ENCODE assay signal across 21 cellular contexts in the genomic region with DNA sequence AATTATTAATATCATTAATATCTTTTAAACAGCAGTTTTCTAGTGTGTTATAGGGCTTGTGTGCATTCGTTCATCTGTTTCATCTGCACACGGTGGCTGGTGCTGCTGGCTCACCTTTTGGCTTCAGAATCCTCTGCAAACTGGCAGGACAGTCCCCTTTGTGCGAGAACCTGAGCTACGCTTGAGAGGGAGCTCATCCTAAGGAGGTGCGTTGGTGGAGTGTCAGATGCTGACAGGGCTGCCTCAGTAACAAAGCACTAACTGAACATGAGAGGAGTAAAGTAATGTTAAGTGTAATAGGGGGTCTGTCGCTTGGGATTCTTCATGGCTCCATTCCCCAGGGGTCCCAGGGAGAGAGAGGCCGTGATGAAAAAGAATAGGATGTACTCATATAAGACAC. TPM values are rescaled to one million over a fixed set of nuclear protein-coding genes. Genes with fewer than 3 reads are reported as not detected.
"Had no signal": no experiment of that assay in that cellular context is flagged by ENCODE, and none has a peak within 500 bp of the region (broad histone marks: within the 10 kb centered on the region; RNA-seq: fewer than 3 reads in every experiment).

No MANE protein-coding gene starts in this region.

- H3K4me3 ChIP-seq: prostate gland, skin epidermis, stomach, upper lobe of right lung had no signal

- H3K36me3 ChIP-seq: prostate gland, stomach, upper lobe of right lung had no signal

- H3K27ac Mint-ChIP-seq: activated CD4-positive, alpha-beta T cell treated with anti-CD3 and anti-CD28 coated beads, Interleukin-2, amount 10 ng/mL, durations not matched to agents 7 days and 5 days; activated naive CD4-positive, alpha-beta T cell treated with anti-CD3 and anti-CD28 coated beads, Interleukin-2, amount 10 ng/mL, durations not matched to agents 7 days and 5 days; activated naive CD8-positive, alpha-beta T cell treated with anti-CD3 and anti-CD28 coated beads, Interleukin-2, amount 50 U/mL, for 24 hours had no signal

- H3K4me1 Mint-ChIP-seq: activated CD4-positive, alpha-beta T cell treated with anti-CD3 and anti-CD28 coated beads, Interleukin-2, amount 10 ng/mL, durations not matched to agents 7 days and 5 days; activated naive CD4-positive, alpha-beta T cell treated with anti-CD3 and anti-CD28 coated beads, Interleukin-2, amount 10 ng/mL, durations not matched to agents 7 days and 5 days; activated naive CD8-positive, alpha-beta T cell treated with anti-CD3 and anti-CD28 coated beads, Interleukin-2, amount 50 U/mL, for 24 hours had no signal

- H3K4me1 ChIP-seq: prostate gland, stomach, upper lobe of right lung had no signal

- H3K4me3 Mint-ChIP-seq: activated CD4-positive, alpha-beta T cell treated with anti-CD3 and anti-CD28 coated beads, Interleukin-2, amount 10 ng/mL, durations not matched to agents 7 days and 5 days; activated naive CD4-positive, alpha-beta T cell treated with anti-CD3 and anti-CD28 coated beads, Interleukin-2, amount 10 ng/mL, durations not matched to agents 7 days and 5 days; activated naive CD8-positive, alpha-beta T cell treated with anti-CD3 and anti-CD28 coated beads, Interleukin-2, amount 50 U/mL, for 24 hours had no signal

- DNase-seq: activated CD4-positive, alpha-beta T cell treated with anti-CD3 and anti-CD28 coated beads, Interleukin-2, amount 10 ng/mL, durations not matched to agents 7 days and 5 days; activated CD8-positive, alpha-beta memory T cell treated with anti-CD3 and anti-CD28 coated beads, Interleukin-2, amount 50 U/mL, for 48 hours; activated effector memory CD4-positive, alpha-beta T cell treated with Interleukin-2 at 50 U/mL for 16 hours; activated naive CD4-positive, alpha-beta T cell treated with anti-CD3 and anti-CD28 coated beads, Interleukin-2, amount 10 ng/mL, durations not matched to agents 7 days and 5 days; activated naive CD8-positive, alpha-beta T cell treated with anti-CD3 and anti-CD28 coated beads, Interleukin-2, amount 50 U/mL, for 24 hours; activated T-cell treated with anti-CD3 and anti-CD28 coated beads, Interleukin-2, amount 50 U/mL, for 48 hours; dermis blood vessel endothelial cell; foreskin fibroblast; hypothalamus; mammary epithelial cell; right cardiac atrium; stomach; T-helper 1 cell; T-helper 9 cell; upper lobe of right lung had no signal

- H3K9me3 ChIP-seq: prostate gland, stomach, upper lobe of right lung had no signal

- H3K36me3 Mint-ChIP-seq: activated naive CD4-positive, alpha-beta T cell treated with anti-CD3 and anti-CD28 coated beads, Interleukin-2, amount 10 ng/mL, durations not matched to agents 7 days and 5 days had no signal

- H3K9me3 Mint-ChIP-seq: activated CD4-positive, alpha-beta T cell treated with anti-CD3 and anti-CD28 coated beads, Interleukin-2, amount 10 ng/mL, durations not matched to agents 7 days and 5 days; activated naive CD4-positive, alpha-beta T cell treated with anti-CD3 and anti-CD28 coated beads, Interleukin-2, amount 10 ng/mL, durations not matched to agents 7 days and 5 days; activated naive CD8-positive, alpha-beta T cell treated with anti-CD3 and anti-CD28 coated beads, Interleukin-2, amount 50 U/mL, for 24 hours had no signal

- H3K27ac ChIP-seq: epithelial cell of prostate, prostate gland, skin epidermis, stomach, upper lobe of right lung had no signal

- ATAC-seq: activated CD4-positive, CD25-positive, alpha-beta regulatory T cell treated with anti-CD3 and anti-CD28 coated beads, Interleukin-2, amount 50 U/mL, for 24 hours; activated naive CD8-positive, alpha-beta T cell treated with anti-CD3 and anti-CD28 coated beads, Interleukin-2, amount 50 U/mL, for 24 hours; SK-N-SH treated with all-trans-retinoic acid at 6 μM for 48 hours; upper lobe of right lung had no signal

RNA-seq across cellular contexts. Expression of gene ELOVL2, which starts 22.4 kb away (rescaled TPM):
- total RNA-seq: activated CD4-positive, alpha-beta T cell treated with anti-CD3 and anti-CD28 coated beads, Interleukin-2, amount 10 ng/mL, durations not matched to agents 7 days and 5 days; glomerular endothelial cell; mammary epithelial cell had no signal
- polyA plus RNA-seq: mammary epithelial cell had no signal
